11 cellular contexts compared by ENCODE assay signal in the genomic region with DNA sequence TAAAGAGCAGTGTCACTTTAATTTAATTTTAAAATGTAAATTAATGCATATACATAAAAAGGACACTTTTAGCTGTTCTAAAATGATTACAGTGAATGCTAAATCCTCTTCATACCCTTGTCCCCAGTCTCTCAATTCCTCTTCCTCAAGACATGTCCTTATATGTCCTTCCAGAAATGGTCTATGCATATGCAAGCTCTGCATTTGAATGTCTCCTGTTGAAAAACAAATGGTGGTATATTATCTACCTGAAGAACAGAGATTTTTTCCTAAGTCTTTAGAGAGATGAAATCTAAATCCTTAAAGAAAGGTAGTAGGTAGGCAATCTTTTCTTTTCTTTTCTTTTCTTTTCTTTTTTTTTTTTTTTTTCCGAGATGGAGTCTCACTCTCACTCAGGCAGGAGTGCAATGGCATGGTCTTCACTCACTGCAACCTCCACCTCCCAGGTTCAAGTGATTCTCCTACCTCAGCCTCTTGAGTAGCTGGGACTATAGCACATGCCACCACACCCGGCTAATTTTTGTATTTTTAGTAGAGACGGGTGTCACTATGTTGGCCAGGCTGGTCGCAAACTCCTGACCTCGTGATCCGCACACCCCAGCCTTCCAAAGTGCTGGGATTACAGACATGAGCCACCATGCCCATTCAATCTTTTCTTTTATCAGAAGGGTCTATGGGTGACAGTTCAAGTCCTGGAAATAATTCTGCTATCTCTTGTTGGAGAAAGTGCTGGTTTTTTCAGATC.
A peak's percentile ranks its signal among the peaks of the same experiment; 100 is the strongest.
DNase-seq lines count a peak whose midpoint lies in the region; ATAC-seq and TF ChIP-seq lines count a peak whose summit lies in the region.
"Had no signal": no experiment of that assay in that cellular context is flagged by ENCODE, and none has a peak within 500 bp of the region (broad histone marks: within the 10 kb centered on the region; RNA-seq: fewer than 3 reads in every experiment).

No MANE protein-coding gene starts in this region.

- POLR2A ChIA-PET in CD4-positive, alpha-beta memory T cell (lab: Charles Lee; ENCODE audit: partially characterized antibody), result interaction anchor here (1.0 to 6.1 kb wide), 3 partner anchors 12 to 31 kb away, joined by 3 to 81 read pairs (median 3); no protein-coding TSS in a partner anchor
- POLR2A ChIA-PET in activated CD8-positive, alpha-beta T cell treated with anti-CD3 and anti-CD28 coated beads for 36 hours (lab: Charles Lee), result interaction anchor here (0.7 to 8.6 kb wide), 10 partner anchors 9 to 167 kb away, joined by 3 to 100 read pairs (median 3); no protein-coding TSS in a partner anchor

- CTCF ChIA-PET in CD4-positive, alpha-beta memory T cell (lab: Charles Lee; ENCODE audit: partially characterized antibody), result interaction anchor here (0.7 to 7.5 kb wide), 9 partner anchors 18 to 336 kb away, joined by 3 to 66 read pairs (median 3); no protein-coding TSS in a partner anchor
- CTCF ChIA-PET in activated CD8-positive, alpha-beta T cell treated with anti-CD3 and anti-CD28 coated beads for 36 hours (lab: Charles Lee), result interaction anchor here (0.8 to 8.8 kb wide), 8 partner anchors 9 to 336 kb away, joined by 3 to 94 read pairs (median 4); no protein-coding TSS in a partner anchor

- H3K27me3 ChIP-seq in CD4-positive, alpha-beta memory T cell (ENCODE audit: insufficient read depth, low read length), result no peaks in the 10 kb centered on the region
- H3K27me3 ChIP-seq in prostate gland (replicated peaks; ENCODE audit: insufficient read depth), result no peaks in the 10 kb centered on the region
- H3K27me3 ChIP-seq: uterus had no signal

- peak overlapping the region in 4 of 8 donors; percentile 48 to 84 (median 64) for H3K4me3 Mint-ChIP-seq in CD4-positive, alpha-beta memory T cell
- H3K4me3 Mint-ChIP-seq in activated CD8-positive, alpha-beta T cell treated with anti-CD3 and anti-CD28 coated beads for 36 hours, result peak overlapping the region; percentile 70
- H3K4me3 Mint-ChIP-seq in memory B cell, result peak overlapping the region; percentile 9

- peak overlapping the region; percentile 55 for H3K27ac ChIP-seq in CD4-positive, alpha-beta memory T cell (ENCODE audit: low read depth, low read length)
- no peak overlapping the region for H3K27ac ChIP-seq in prostate gland

- TF ChIP-seq CTCF in activated CD8-positive, alpha-beta T cell treated with anti-CD3 and anti-CD28 coated beads for 36 hours (IDR thresholded peaks at IDR 0.05), result no peak
- no peak for TF ChIP-seq CTCF in prostate gland (IDR thresholded peaks at IDR 0.05)

- H3K9me3 ChIP-seq in CD4-positive, alpha-beta memory T cell (ENCODE audit: control insufficient read depth in 1 of 2, low read length in 2 of 2), result no peaks in the 10 kb centered on the region
- no peaks in the 10 kb centered on the region for H3K9me3 ChIP-seq in prostate gland
- H3K9me3 ChIP-seq: Caco-2, uterus had no signal

- H3K4me3 ChIP-seq in CD4-positive, alpha-beta memory T cell (ENCODE audit: low read length in 2 of 2), result no peak overlapping the region
- H3K4me3 ChIP-seq in prostate gland, result no peak overlapping the region
- H3K4me3 ChIP-seq: uterus had no signal

- H3K4me1 Mint-ChIP-seq in CD4-positive, alpha-beta memory T cell, result peaks cover 58 to 95% (median 85%) of the 10 kb centered on the region in 4 donors
- peaks cover 93% of the 10 kb centered on the region for H3K4me1 Mint-ChIP-seq in activated CD8-positive, alpha-beta T cell treated with anti-CD3 and anti-CD28 coated beads for 36 hours (ENCODE audit: low read depth)
- H3K4me1 Mint-ChIP-seq in memory B cell, result peaks cover 43% of the 10 kb centered on the region

- WGBS in prostate gland, result 84% methylated on average over 6 of the region's 6 CpGs

- intact Hi-C loops in CD4-positive, alpha-beta memory T cell (cut with micrococcal nuclease), result loop anchor here (2.0 to 5.0 kb wide), 2 partner anchors 15 to 35 kb away; no protein-coding TSS in a partner anchor
- intact Hi-C loops in activated CD8-positive, alpha-beta T cell treated with anti-CD3 and anti-CD28 coated beads for 36 hours (cut with micrococcal nuclease), result loop anchor here (2.0 to 10.0 kb wide), 2 partner anchors 25 to 93 kb away; no protein-coding TSS in a partner anchor
- intact Hi-C loops in prostate gland (cut with DNase I), result no loop called here

- peaks cover 30 to 61% of the 10 kb centered on the region in 2 donors for H3K36me3 Mint-ChIP-seq in CD4-positive, alpha-beta memory T cell
- peaks cover 79% of the 10 kb centered on the region for H3K36me3 Mint-ChIP-seq in activated CD8-positive, alpha-beta T cell treated with anti-CD3 and anti-CD28 coated beads for 36 hours (ENCODE audit: low read depth)
- peaks cover 1% of the 10 kb centered on the region for H3K36me3 Mint-ChIP-seq in memory B cell

- TF ChIP-seq POLR2A in GM19099 (IDR thresholded peaks at IDR 0.05; ENCODE audit: extremely low read depth, insufficient read length, low read depth) (peak; percentile 10), prostate gland (IDR thresholded peaks at IDR 0.05) (no peak)

- peaks cover 86% of the 10 kb centered on the region for H3K4me1 ChIP-seq in CD4-positive, alpha-beta memory T cell (ENCODE audit: insufficient read depth, low read length)
- peaks cover 5% of the 10 kb centered on the region for H3K4me1 ChIP-seq in prostate gland (replicated peaks)
- H3K4me1 ChIP-seq: Caco-2, uterus had no signal

- H3K9me3 Mint-ChIP-seq in CD4-positive, alpha-beta memory T cell, result no peaks in the 10 kb centered on the region
- peaks cover 5% of the 10 kb centered on the region for H3K9me3 Mint-ChIP-seq in activated CD8-positive, alpha-beta T cell treated with anti-CD3 and anti-CD28 coated beads for 36 hours
- H3K9me3 Mint-ChIP-seq in memory B cell, result no peaks in the 10 kb centered on the region

- no peak for ATAC-seq in activated CD8-positive, alpha-beta T cell treated with anti-CD3 and anti-CD28 coated beads for 36 hours
- no peak for ATAC-seq in memory B cell (ENCODE audit: low read depth)
- no peak for ATAC-seq in GM18907 (IDR thresholded peaks at IDR 0.05; ENCODE audit: unreplicated experiment)
- no peak for ATAC-seq in HG03025 (IDR thresholded peaks at IDR 0.05; ENCODE audit: low FRiP score, unreplicated experiment)

- no peaks in the 10 kb centered on the region for H3K27me3 Mint-ChIP-seq in CD4-positive, alpha-beta memory T cell
- H3K27me3 Mint-ChIP-seq in activated CD8-positive, alpha-beta T cell treated with anti-CD3 and anti-CD28 coated beads for 36 hours, result no peaks in the 10 kb centered on the region
- no peaks in the 10 kb centered on the region for H3K27me3 Mint-ChIP-seq in memory B cell

- H3K27ac Mint-ChIP-seq in CD4-positive, alpha-beta memory T cell, result peak overlapping the region in 6 of 7 donors; percentile 96 to 100 (median 98)
- peak overlapping the region; percentile 100 for H3K27ac Mint-ChIP-seq in activated CD8-positive, alpha-beta T cell treated with anti-CD3 and anti-CD28 coated beads for 36 hours
- peak overlapping the region; percentile 98 for H3K27ac Mint-ChIP-seq in memory B cell

- H3K36me3 ChIP-seq in CD4-positive, alpha-beta memory T cell (ENCODE audit: insufficient read depth, low read length), result peaks cover 14% of the 10 kb centered on the region
- H3K36me3 ChIP-seq in prostate gland, result no peaks in the 10 kb centered on the region
- H3K36me3 ChIP-seq: uterus had no signal

- DNase-seq in CD4-positive, alpha-beta memory T cell, result no peak
- DNase-seq in activated CD8-positive, alpha-beta T cell treated with anti-CD3 and anti-CD28 coated beads for 36 hours, result no peak
- DNase-seq in memory B cell (ENCODE audit: low spot score in 2 of 2) (no peak), iPS-NIHi7 (ENCODE audit: extremely low spot score) (no peak), prostate gland (ENCODE audit: low spot score) (no peak)
- DNase-seq: Caco-2, NCI-H1417, uterus had no signal
